8 cellular contexts compared by ENCODE assay signal in the genomic region with DNA sequence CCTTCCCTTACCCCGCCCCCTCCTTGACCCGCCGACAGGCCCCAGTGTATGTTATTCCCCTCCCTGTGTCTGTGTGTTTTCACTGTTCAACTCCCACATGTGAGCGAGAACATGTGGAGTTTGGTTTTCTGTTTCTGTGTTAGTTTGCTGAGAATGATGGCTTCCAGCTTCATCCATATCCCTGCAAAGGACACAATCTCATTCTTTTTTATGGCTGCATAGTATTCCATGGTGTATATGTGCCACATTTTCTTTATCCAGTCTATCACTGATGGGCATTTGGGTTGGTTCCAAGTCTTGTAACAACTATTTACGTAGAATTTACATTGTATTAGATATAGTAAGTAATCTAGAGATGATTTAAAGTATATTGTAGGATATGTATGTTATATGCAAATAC.
DNase-seq lines count a peak whose midpoint lies in the region; ATAC-seq, FAIRE-seq and TF ChIP-seq lines count a peak whose summit lies in the region.
"Not testable (repeated sequence)": the region's sequence is repeated elsewhere in the genome, so short reads cannot be mapped to it uniquely, and the experiment has no call there.

No MANE protein-coding gene starts in this region.

- not testable (repeated sequence) for TF ChIP-seq CTCF in A549 (IDR thresholded peaks at IDR 0.05); Calu3 (IDR thresholded peaks at IDR 0.05; ENCODE audit: unreplicated experiment); IMR-90 (conservative IDR thresholded peaks at IDR 0.05; ENCODE audit: low read depth, low read length); RWPE2 (IDR thresholded peaks at IDR 0.05; ENCODE audit: poor library complexity, severe bottlenecking); K562 (IDR thresholded peaks at IDR 0.05 in 2 of 3, conservative IDR thresholded peaks at IDR 0.05 in 1 of 3; ENCODE audit: insufficient read depth in 2 of 3, low read depth in 1 of 3, low read length in 3 of 3); endothelial cell of umbilical vein (IDR thresholded peaks at IDR 0.05; ENCODE audit: extremely low read depth in 1 of 2, insufficient read depth in 1 of 2, low read depth in 1 of 2, low read length in 2 of 2); neural crest cell (conservative IDR thresholded peaks at IDR 0.05)

- not testable (repeated sequence) for TF ChIP-seq POLR2A in A549 (IDR thresholded peaks at IDR 0.05; ENCODE audit: low read length); IMR-90 (IDR thresholded peaks at IDR 0.05; ENCODE audit: low read depth, low read length); K562 (conservative IDR thresholded peaks at IDR 0.05); endothelial cell of umbilical vein (IDR thresholded peaks at IDR 0.05; ENCODE audit: low read depth, low read length)

- WGBS in A549 (ENCODE audit: missing lambda C conversion rate) = 95% methylated on average over 5 of the region's 5 CpGs
- WGBS in IMR-90 (ENCODE audit: extremely low coverage in 2 of 2, insufficient read length in 1 of 2), 2 experiments = no CpG with 5 or more reads among the region's 5 CpGs
- 69% methylated on average over 5 of the region's 5 CpGs for WGBS in K562 (ENCODE audit: insufficient coverage, low coverage, missing lambda C conversion rate)

- H4K20me1 ChIP-seq in IMR-90 (ENCODE audit: insufficient read depth, low read length); K562 (replicated peaks; ENCODE audit: control insufficient read depth, insufficient read depth, low read length); endothelial cell of umbilical vein (replicated peaks; ENCODE audit: control insufficient read depth, extremely low read depth, insufficient read depth, low read length): not testable (repeated sequence)

- H3K4me1 Mint-ChIP-seq in Calu3 (ENCODE audit: low read depth, unreplicated experiment) (peaks cover 25% of the 10 kb centered on the region), neural crest cell (peaks cover 16% of the 10 kb centered on the region)
- not testable (repeated sequence) for H3K4me1 Mint-ChIP-seq in activated naive CD8-positive, alpha-beta T cell treated with anti-CD3 and anti-CD28 coated beads, Interleukin-2, amount 50 U/mL, for 24 hours

- H3K4me3 Mint-ChIP-seq in Calu3 (ENCODE audit: low read depth, unreplicated experiment); activated naive CD8-positive, alpha-beta T cell treated with anti-CD3 and anti-CD28 coated beads, Interleukin-2, amount 50 U/mL, for 24 hours; neural crest cell: not testable (repeated sequence)

- in situ Hi-C loops in IMR-90 (cut with MboI; ENCODE audit: low sequenced_read_pairs); K562 (cut with MboI): not testable (repeated sequence)

- H3K4me3 ChIP-seq in A549; IMR-90 (ENCODE audit: insufficient read depth, low read depth, low read length); RWPE2 (ENCODE audit: severe bottlenecking); K562; endothelial cell of umbilical vein (replicated peaks in 1 of 3; ENCODE audit: insufficient read depth in 1 of 3, low read depth in 1 of 3, low read length in 3 of 3): not testable (repeated sequence)

- not testable (repeated sequence) for H3K79me2 ChIP-seq in K562 (ENCODE audit: control insufficient read depth, insufficient read depth, low read length); endothelial cell of umbilical vein (ENCODE audit: control insufficient read depth, insufficient read depth, low read length)

- CTCF ChIA-PET in A549 (lab: Yijun Ruan, JAX) (interaction anchor here (1.4 kb wide), 1 partner anchor 54 kb away, joined by 4 read pairs; no protein-coding TSS in a partner anchor), IMR-90 (lab: Yijun Ruan, JAX) (interaction anchor here (0.6 kb wide), 1 partner anchor 234 kb away, joined by 3 read pairs; no protein-coding TSS in a partner anchor), endothelial cell of umbilical vein (lab: Charles Lee) (interaction anchor here (2.5 kb wide), 1 partner anchor 38 kb away, joined by 24 read pairs; no protein-coding TSS in a partner anchor)
- CTCF ChIA-PET in Calu3 (lab: Charles Lee); K562 (lab: Yijun Ruan, JAX; ENCODE audit: low intra/inter-chr PET ratio): not testable (repeated sequence)

- H3K18ac ChIP-seq in IMR-90 (ENCODE audit: low read depth, low read length) = not testable (repeated sequence)

- dilution Hi-C loops in IMR-90 (cut with HindIII; ENCODE audit: low sequenced_read_pairs, unreplicated experiment); endothelial cell of umbilical vein (cut with MboI; ENCODE audit: extremely low pct_ligation_motif_present, low sequenced_read_pairs): not testable (repeated sequence)

- not testable (repeated sequence) for H3K27me3 ChIP-seq in IMR-90 (ENCODE audit: control insufficient read depth, insufficient read depth, low read length); RWPE2 (ENCODE audit: insufficient read depth, poor library complexity, severe bottlenecking); K562 (ENCODE audit: control insufficient read depth in 2 of 2, insufficient read depth in 2 of 2, low read length in 2 of 2); endothelial cell of umbilical vein (ENCODE audit: control insufficient read depth in 2 of 2, insufficient read depth in 2 of 2, low read length in 2 of 2)

- not testable (repeated sequence) for H4K5ac ChIP-seq in IMR-90 (ENCODE audit: low read depth, low read length)

- 0 out of 2 replicates have a peak overlapping the region, but pooled peaks have one; percentile 26 for H2BK120ac ChIP-seq in IMR-90 (ENCODE audit: low read depth, low read length)

- not testable (repeated sequence) for H2AFZ ChIP-seq in IMR-90 (replicated peaks; ENCODE audit: low read length, poor library complexity); K562 (ENCODE audit: low read depth, low read length); endothelial cell of umbilical vein (ENCODE audit: low read depth, low read length)

- not testable (repeated sequence) for ATAC-seq in A549; IMR-90 (ENCODE audit: low read depth); RWPE2 (ENCODE audit: low read depth); activated naive CD8-positive, alpha-beta T cell treated with anti-CD3 and anti-CD28 coated beads, Interleukin-2, amount 50 U/mL, for 24 hours; K562

- not testable (repeated sequence) for H3K9me3 Mint-ChIP-seq in Calu3 (ENCODE audit: low read depth, unreplicated experiment); neural crest cell
- H3K9me3 Mint-ChIP-seq in activated naive CD8-positive, alpha-beta T cell treated with anti-CD3 and anti-CD28 coated beads, Interleukin-2, amount 50 U/mL, for 24 hours = peaks cover 11% of the 10 kb centered on the region

- not testable (repeated sequence) for H4K91ac ChIP-seq in IMR-90 (ENCODE audit: insufficient read depth, low read depth, low read length)

- H3K9me3 ChIP-seq in A549 = peaks cover 22% of the 10 kb centered on the region; the same call in 2 of the 3 replicates
- not testable (repeated sequence) for H3K9me3 ChIP-seq in IMR-90 (ENCODE audit: control insufficient read depth, insufficient read depth, low read length); RWPE2 (ENCODE audit: severe bottlenecking); K562 (replicated peaks; ENCODE audit: control insufficient read depth, insufficient read depth, low read depth, low read length); endothelial cell of umbilical vein (replicated peaks; ENCODE audit: control insufficient read depth, insufficient read depth, low read length)

- DNase-seq in A549 (ENCODE audit: low read depth in 1 of 2, low spot score in 1 of 2); Calu3; IMR-90; RWPE2 (ENCODE audit: low spot score); activated naive CD8-positive, alpha-beta T cell treated with anti-CD3 and anti-CD28 coated beads, Interleukin-2, amount 50 U/mL, for 24 hours; K562 (ENCODE audit: extremely low read depth in 1 of 4, low spot score in 3 of 4); endothelial cell of umbilical vein (ENCODE audit: low read depth, low spot score); neural crest cell (ENCODE audit: low read depth, low spot score): not testable (repeated sequence)

- H3K4me1 ChIP-seq in A549 (peaks cover 53% of the 10 kb centered on the region), IMR-90 (ENCODE audit: control insufficient read depth, insufficient read depth, low read length) (peaks cover 22% of the 10 kb centered on the region), RWPE2 (ENCODE audit: insufficient read depth, poor library complexity, severe bottlenecking) (peaks cover 21% of the 10 kb centered on the region), K562 (replicated peaks in 1 of 2; ENCODE audit: control insufficient read depth in 2 of 2, insufficient read depth in 2 of 2, low read length in 2 of 2) (peaks cover 3 to 48% of the 10 kb centered on the region in 2 experiments), endothelial cell of umbilical vein (ENCODE audit: control insufficient read depth, extremely low read depth, insufficient read depth, low read length) (peaks cover 61% of the 10 kb centered on the region)

- not testable (repeated sequence) for H3K23ac ChIP-seq in IMR-90 (ENCODE audit: low read depth, low read length)

- not testable (repeated sequence) for H2AK5ac ChIP-seq in IMR-90 (ENCODE audit: low read depth, low read length)

- H2BK15ac ChIP-seq in IMR-90 (ENCODE audit: low read depth, low read length) = not testable (repeated sequence)

- not testable (repeated sequence) for BruUV-seq in Calu3 (replicated peaks; lab: Mats Ljungman, UMichigan); IMR-90 (replicated peaks; lab: Mats Ljungman, UMichigan); K562 (replicated peaks; lab: Mats Ljungman, UMichigan); endothelial cell of umbilical vein (replicated peaks; lab: Mats Ljungman, UMichigan)

- H3K27me3 Mint-ChIP-seq in Calu3 (ENCODE audit: unreplicated experiment); activated naive CD8-positive, alpha-beta T cell treated with anti-CD3 and anti-CD28 coated beads, Interleukin-2, amount 50 U/mL, for 24 hours; neural crest cell (ENCODE audit: low read depth): not testable (repeated sequence)

- not testable (repeated sequence) for H2BK5ac ChIP-seq in IMR-90 (ENCODE audit: low read depth, low read length, poor library complexity, severe bottlenecking)

- not testable (repeated sequence) for H2AK9ac ChIP-seq in IMR-90 (replicated peaks; ENCODE audit: low read depth, low read length, poor library complexity)

- intact Hi-C loops in Calu3 (cut with micrococcal nuclease; ENCODE audit: unreplicated experiment) = loop anchor here (5.0 to 10.0 kb wide), 2 partner anchors 40 to 72 kb away; no protein-coding TSS in a partner anchor
- intact Hi-C loops in IMR-90 (cut with micrococcal nuclease) = loop anchor here (5.0 kb wide), 1 partner anchor 50 kb away; no protein-coding TSS in a partner anchor
- intact Hi-C loops in K562 (cut with micrococcal nuclease); endothelial cell of umbilical vein (cut with micrococcal nuclease): not testable (repeated sequence)

- POLR2A ChIA-PET in A549 (lab: Yijun Ruan, JAX) = interaction anchor here (2.8 kb wide), 1 partner anchor 39 kb away, joined by 30 read pairs; no protein-coding TSS in a partner anchor
- POLR2A ChIA-PET in IMR-90 (lab: Charles Lee; ENCODE audit: unreplicated experiment); K562 (lab: Yijun Ruan, JAX); endothelial cell of umbilical vein (lab: Charles Lee): not testable (repeated sequence)

- H3K27ac Mint-ChIP-seq in Calu3 (ENCODE audit: unreplicated experiment) (peak overlapping the region; percentile 83), neural crest cell (ENCODE audit: unreplicated experiment) (peak overlapping the region; percentile 55)
- H3K27ac Mint-ChIP-seq in activated naive CD8-positive, alpha-beta T cell treated with anti-CD3 and anti-CD28 coated beads, Interleukin-2, amount 50 U/mL, for 24 hours = peak overlapping the region; percentile 9

- not testable (repeated sequence) for H3K36me3 ChIP-seq in IMR-90 (ENCODE audit: control insufficient read depth, insufficient read depth, low read length); RWPE2 (ENCODE audit: low read depth); K562 (ENCODE audit: control insufficient read depth, insufficient read depth, low read length); endothelial cell of umbilical vein (ENCODE audit: control insufficient read depth in 2 of 2, extremely low read depth in 1 of 2, insufficient read depth in 2 of 2, low read length in 2 of 2)

- not testable (repeated sequence) for H4K8ac ChIP-seq in IMR-90 (ENCODE audit: low read depth in 2 of 2, low read length in 2 of 2)

- not testable (repeated sequence) for H3K79me1 ChIP-seq in IMR-90 (ENCODE audit: low read depth in 1 of 2, low read length in 2 of 2)

- H3K4ac ChIP-seq in IMR-90 (ENCODE audit: low read depth, low read length) = not testable (repeated sequence)

- H3K56ac ChIP-seq in IMR-90 (ENCODE audit: extremely low read depth, insufficient read depth, low read length) = not testable (repeated sequence)

- H3K9me1 ChIP-seq in IMR-90 (ENCODE audit: insufficient read depth, low read length); K562 (ENCODE audit: control insufficient read depth, insufficient read depth, low read length); endothelial cell of umbilical vein (replicated peaks; ENCODE audit: control insufficient read depth, extremely low read depth, insufficient read depth, low read length): not testable (repeated sequence)

- TF ChIP-seq EP300 in A549 (IDR thresholded peaks at IDR 0.05); K562 (IDR thresholded peaks at IDR 0.05; ENCODE audit: low read length): not testable (repeated sequence)

- not testable (repeated sequence) for TF ChIP-seq RAD21 in A549 (conservative IDR thresholded peaks at IDR 0.05 in 1 of 2, IDR thresholded peaks at IDR 0.05 in 1 of 2); IMR-90 (IDR thresholded peaks at IDR 0.05; ENCODE audit: low read length); K562 (CRISPR knock-in tag; conservative IDR thresholded peaks at IDR 0.05 in 1 of 2, IDR thresholded peaks at IDR 0.05 in 1 of 2)

- H3K14ac ChIP-seq in IMR-90 (replicated peaks; ENCODE audit: low read depth, low read length) = not testable (repeated sequence)

- H3K27ac ChIP-seq in A549 (peak overlapping the region; percentile 90), RWPE2 (ENCODE audit: poor library complexity, severe bottlenecking) (peak overlapping the region; percentile 99), endothelial cell of umbilical vein (ENCODE audit: insufficient read depth, low read depth, low read length) (peak overlapping the region; percentile 93)
- not testable (repeated sequence) for H3K27ac ChIP-seq in IMR-90 (ENCODE audit: insufficient read depth, low read length); K562 (ENCODE audit: extremely low read depth, low read depth, low read length)

- H2BK20ac ChIP-seq in IMR-90 (ENCODE audit: low read depth, low read length) = not testable (repeated sequence)

- H3K9ac ChIP-seq in IMR-90 (ENCODE audit: low read depth, low read length); K562 (ENCODE audit: insufficient read depth in 1 of 2, low read depth in 2 of 2, low read length in 2 of 2); endothelial cell of umbilical vein (replicated peaks; ENCODE audit: extremely low read depth, insufficient read depth, low read length): not testable (repeated sequence)

- not testable (repeated sequence) for H3K36me3 Mint-ChIP-seq in Calu3 (ENCODE audit: insufficient read depth, unreplicated experiment); activated naive CD8-positive, alpha-beta T cell treated with anti-CD3 and anti-CD28 coated beads, Interleukin-2, amount 50 U/mL, for 24 hours (ENCODE audit: low read depth)
- peaks cover 21% of the 10 kb centered on the region for H3K36me3 Mint-ChIP-seq in neural crest cell (ENCODE audit: low read depth)

- FAIRE-seq in A549 (lab: Jason Lieb, UNC); K562 (lab: Jason Lieb, UNC); endothelial cell of umbilical vein (lab: Jason Lieb, UNC): not testable (repeated sequence)

- H3K4me2 ChIP-seq in A549; IMR-90 (ENCODE audit: low read depth, low read length); K562 (ENCODE audit: insufficient read depth, low read length); endothelial cell of umbilical vein (ENCODE audit: insufficient read depth, low read length): not testable (repeated sequence)

Comparison
In these comparisons a context has a peak if more than half of its experiments do, and no peak if none do; other contexts are left out.
1. H3K27ac Mint-ChIP-seq: peak in every context shown above with its lines; median percentile 83 in Calu3; 55 in neural crest cell; 9 in activated naive CD8-positive, alpha-beta T cell treated with anti-CD3 and anti-CD28 coated beads, Interleukin-2, amount 50 U/mL, for 24 hours.